Comparison of ENCODE assay signal across 8 cellular contexts in the genomic region with DNA sequence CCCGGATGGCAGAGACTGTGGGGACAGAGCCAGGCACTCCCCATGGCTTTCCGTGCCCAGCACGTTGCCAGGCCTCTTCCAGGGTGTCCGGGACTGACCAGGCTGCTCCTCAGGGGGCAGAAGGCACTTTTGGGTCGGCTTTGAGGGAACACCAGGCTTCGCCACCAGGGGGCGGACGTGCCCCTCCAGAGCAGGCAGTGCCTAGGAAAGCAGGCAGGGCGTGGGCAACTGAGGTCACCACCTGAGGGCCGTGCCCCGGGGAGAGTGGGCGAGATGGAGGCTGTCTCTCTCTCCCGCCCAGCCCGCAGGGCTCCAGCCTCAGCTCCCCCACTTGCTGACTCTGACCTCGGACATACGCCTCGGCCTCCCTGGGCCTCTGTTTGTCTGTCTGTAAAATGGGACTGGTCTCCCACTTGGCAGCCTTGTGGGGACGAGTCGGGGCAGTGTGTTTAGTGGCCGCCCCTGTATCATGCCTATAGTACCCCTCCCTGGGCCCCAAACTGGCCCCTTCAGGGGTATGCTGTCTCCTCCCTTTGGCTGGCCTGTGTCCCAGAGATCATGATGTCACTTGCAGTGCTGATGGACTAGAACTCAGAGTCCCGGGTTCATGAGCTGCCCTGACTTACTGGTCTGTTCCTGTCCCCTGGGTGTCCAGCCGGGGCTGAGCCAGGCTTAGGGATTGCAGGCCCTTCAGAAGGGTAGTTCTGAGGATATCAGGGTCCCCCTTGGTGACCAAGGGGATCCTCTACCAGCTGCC. TPM values are rescaled to one million over a fixed set of nuclear protein-coding genes. Genes with fewer than 3 reads are reported as not detected.
DNase-seq lines count a peak whose midpoint lies in the region; ATAC-seq and TF ChIP-seq lines count a peak whose summit lies in the region.

No MANE protein-coding gene starts in this region.

- no peak overlapping the region for H3K27ac ChIP-seq in HEK293 (ENCODE audit: extremely low read depth, low read depth, low read length)
- no peak overlapping the region for H3K27ac ChIP-seq in foreskin keratinocyte
- H3K27ac ChIP-seq in parathyroid adenoma, result no peak overlapping the region
- peak overlapping the region in 1 of 2 donors; percentile 69 for H3K27ac ChIP-seq in tibial artery

- POLR2A ChIA-PET in HEK293 (lab: Yijun Ruan, JAX), result no interaction called here

- H3K9me3 ChIP-seq in HEK293 (ENCODE audit: control insufficient read depth, insufficient read depth, low read depth, low read length), result no peaks in the 10 kb centered on the region
- no peaks in the 10 kb centered on the region for H3K9me3 ChIP-seq in parathyroid adenoma (ENCODE audit: control insufficient read depth, low read length)
- H3K9me3 ChIP-seq in tibial artery, result no peaks in the 10 kb centered on the region

- H3K4me1 ChIP-seq in HEK293 (ENCODE audit: control insufficient read depth, insufficient read depth, low read length) (no peaks in the 10 kb centered on the region), foreskin keratinocyte (no peaks in the 10 kb centered on the region), parathyroid adenoma (peaks cover 3% of the 10 kb centered on the region), tibial artery (peaks cover 0 to 23% (median 13%) of the 10 kb centered on the region in 4 donors)

- TF ChIP-seq CTCF in HEK293 (tag by site-specific recombination; IDR thresholded peaks at IDR 0.05) (peak; percentile 92), foreskin keratinocyte (conservative IDR thresholded peaks at IDR 0.05) (peak; percentile 92), parathyroid adenoma (IDR thresholded peaks at IDR 0.05) (peak; percentile 80), tibial artery (IDR thresholded peaks at IDR 0.05) (peak; percentile 80 to 83)

- no peaks in the 10 kb centered on the region for H3K36me3 ChIP-seq in HEK293 (ENCODE audit: control insufficient read depth in 2 of 2, insufficient read depth in 1 of 2, low read length in 2 of 2)
- H3K36me3 ChIP-seq in parathyroid adenoma (ENCODE audit: control insufficient read depth, insufficient read depth, low read length), result no peaks in the 10 kb centered on the region
- H3K36me3 ChIP-seq in tibial artery, result no peaks in the 10 kb centered on the region

- CTCF ChIA-PET in HEK293 (lab: Yijun Ruan, JAX), result interaction anchor here (0.6 to 6.0 kb wide), 20 partner anchors 8 to 1237 kb away, joined by 3 to 70 read pairs (median 4); no protein-coding TSS in a partner anchor

- ATAC-seq in foreskin keratinocyte (peak; percentile 58), HG03521 (IDR thresholded peaks at IDR 0.05; ENCODE audit: unreplicated experiment) (no peak)

- DNase-seq in C1 segment of cervical spinal cord (lab: John Stamatoyannopoulos, UW), result peak in 8 of 14 donors; percentile 10 to 67 (median 24)
- peak; percentile 47 for DNase-seq in SHP77 treated with DMSO at 0.1 percent for 48 hours (lab: John Stamatoyannopoulos, UW)
- peak; percentile 74 for DNase-seq in activated effector memory CD4-positive, alpha-beta T cell treated with Interleukin-2 at 50 U/mL for 16 hours
- DNase-seq in foreskin keratinocyte, result no peak
- peak; percentile 69 to 74 for DNase-seq in tibial artery

- H3K4me2 ChIP-seq in parathyroid adenoma (ENCODE audit: low read length), result no peak overlapping the region

- intact Hi-C loops in tibial artery (cut with DNase I; ENCODE audit: low total_unique reads), result loop anchor here (5.0 kb wide), 1 partner anchor 40 kb away; no protein-coding TSS in a partner anchor

- H3K9ac ChIP-seq in parathyroid adenoma, result no peak overlapping the region

- no peak overlapping the region for H3K4me3 ChIP-seq in HEK293 (ENCODE audit: low read depth, low read length)
- no peak overlapping the region for H3K4me3 ChIP-seq in parathyroid adenoma (ENCODE audit: low read depth, low read length)
- no peak overlapping the region for H3K4me3 ChIP-seq in tibial artery

- H3K27me3 ChIP-seq in foreskin keratinocyte (peaks cover 4% of the 10 kb centered on the region), parathyroid adenoma (ENCODE audit: control insufficient read depth, insufficient read depth, low read length) (no peaks in the 10 kb centered on the region), tibial artery (peaks cover 0 to 27% of the 10 kb centered on the region in 2 donors)

- no peaks in the 10 kb centered on the region for H3K79me2 ChIP-seq in parathyroid adenoma

- H2AFZ ChIP-seq in parathyroid adenoma, result no peak overlapping the region

TF ChIP-seq in HEK293, 187 proteins besides CTCF, POLR2A, EP300 and RAD21 (continues in another document):
- TF ChIP-seq ZNF473 (tag by site-specific recombination; IDR thresholded peaks at IDR 0.05), result no peak
- TF ChIP-seq TRIM28 (IDR thresholded peaks at IDR 0.05; ENCODE audit: borderline replicate concordance, low read length), result no peak
- 0 out of 2 replicates have a peak, but pooled peaks have one; percentile 61 for TF ChIP-seq GLI4 (tag by site-specific recombination; IDR thresholded peaks at IDR 0.05)
- 0 out of 2 replicates have a peak, but pooled peaks have one; percentile 48 for TF ChIP-seq ZNF24 (tag by site-specific recombination; IDR thresholded peaks at IDR 0.05)
- no peak for TF ChIP-seq ZNF239 (tag by site-specific recombination; IDR thresholded peaks at IDR 0.05)
- no peak for TF ChIP-seq SCRT2 (tag by site-specific recombination; IDR thresholded peaks at IDR 0.05)
- TF ChIP-seq SP7 (tag by site-specific recombination; IDR thresholded peaks at IDR 0.05), result peak; percentile 67
- TF ChIP-seq KLF7 (tag by site-specific recombination; IDR thresholded peaks at IDR 0.05; ENCODE audit: borderline replicate concordance), result peak; percentile 65; the same call in 1 of the 2 replicates
- TF ChIP-seq, protein P1, sequence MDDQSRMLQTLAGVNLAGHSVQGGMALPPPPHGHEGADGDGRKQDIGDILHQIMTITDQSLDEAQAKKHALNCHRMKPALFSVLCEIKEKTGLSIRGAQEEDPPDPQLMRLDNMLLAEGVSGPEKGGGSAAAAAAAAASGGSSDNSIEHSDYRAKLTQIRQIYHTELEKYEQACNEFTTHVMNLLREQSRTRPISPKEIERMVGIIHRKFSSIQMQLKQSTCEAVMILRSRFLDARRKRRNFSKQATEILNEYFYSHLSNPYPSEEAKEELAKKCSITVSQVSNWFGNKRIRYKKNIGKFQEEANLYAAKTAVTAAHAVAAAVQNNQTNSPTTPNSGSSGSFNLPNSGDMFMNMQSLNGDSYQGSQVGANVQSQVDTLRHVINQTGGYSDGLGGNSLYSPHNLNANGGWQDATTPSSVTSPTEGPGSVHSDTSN (CRISPR knock-in tag; IDR thresholded peaks at IDR 0.05), result peak; percentile 84; the same call in 1 of the 2 replicates
- TF ChIP-seq, protein P2, sequence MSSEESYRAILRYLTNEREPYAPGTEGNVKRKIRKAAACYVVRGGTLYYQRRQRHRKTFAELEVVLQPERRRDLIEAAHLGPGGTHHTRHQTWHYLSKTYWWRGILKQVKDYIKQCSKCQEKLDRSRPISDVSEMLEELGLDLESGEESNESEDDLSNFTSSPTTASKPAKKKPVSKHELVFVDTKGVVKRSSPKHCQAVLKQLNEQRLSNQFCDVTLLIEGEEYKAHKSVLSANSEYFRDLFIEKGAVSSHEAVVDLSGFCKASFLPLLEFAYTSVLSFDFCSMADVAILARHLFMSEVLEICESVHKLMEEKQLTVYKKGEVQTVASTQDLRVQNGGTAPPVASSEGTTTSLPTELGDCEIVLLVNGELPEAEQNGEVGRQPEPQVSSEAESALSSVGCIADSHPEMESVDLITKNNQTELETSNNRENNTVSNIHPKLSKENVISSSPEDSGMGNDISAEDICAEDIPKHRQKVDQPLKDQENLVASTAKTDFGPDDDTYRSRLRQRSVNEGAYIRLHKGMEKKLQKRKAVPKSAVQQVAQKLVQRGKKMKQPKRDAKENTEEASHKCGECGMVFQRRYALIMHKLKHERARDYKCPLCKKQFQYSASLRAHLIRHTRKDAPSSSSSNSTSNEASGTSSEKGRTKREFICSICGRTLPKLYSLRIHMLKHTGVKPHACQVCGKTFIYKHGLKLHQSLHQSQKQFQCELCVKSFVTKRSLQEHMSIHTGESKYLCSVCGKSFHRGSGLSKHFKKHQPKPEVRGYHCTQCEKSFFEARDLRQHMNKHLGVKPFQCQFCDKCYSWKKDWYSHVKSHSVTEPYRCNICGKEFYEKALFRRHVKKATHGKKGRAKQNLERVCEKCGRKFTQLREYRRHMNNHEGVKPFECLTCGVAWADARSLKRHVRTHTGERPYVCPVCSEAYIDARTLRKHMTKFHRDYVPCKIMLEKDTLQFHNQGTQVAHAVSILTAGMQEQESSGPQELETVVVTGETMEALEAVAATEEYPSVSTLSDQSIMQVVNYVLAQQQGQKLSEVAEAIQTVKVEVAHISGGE (tag by site-specific recombination; conservative IDR thresholded peaks at IDR 0.05; ENCODE audit: low read depth), result no peak
- 0 out of 2 replicates have a peak, but pooled peaks have one; percentile 31 for TF ChIP-seq ZNF629 (tag by site-specific recombination; IDR thresholded peaks at IDR 0.05)
- no peak for TF ChIP-seq ZNF394 (tag by site-specific recombination; IDR thresholded peaks at IDR 0.05; ENCODE audit: borderline replicate concordance)
- no peak for TF ChIP-seq ZNF777 (tag by site-specific recombination; IDR thresholded peaks at IDR 0.05; ENCODE audit: borderline replicate concordance)
- TF ChIP-seq ZNF341 (tag by site-specific recombination; IDR thresholded peaks at IDR 0.05; ENCODE audit: low read depth), result no peak
- TF ChIP-seq KLF9 (tag by site-specific recombination; IDR thresholded peaks at IDR 0.05; ENCODE audit: low read depth), result 0 out of 2 replicates have a peak, but pooled peaks have one; percentile 21
- TF ChIP-seq ZNF121 (tag by site-specific recombination; IDR thresholded peaks at IDR 0.05), result 0 out of 2 replicates have a peak, but pooled peaks have one; percentile 19
- TF ChIP-seq ZNF560 (tag by site-specific recombination; IDR thresholded peaks at IDR 0.05; ENCODE audit: borderline replicate concordance), result no peak
- TF ChIP-seq ZNF174 (tag by site-specific recombination; IDR thresholded peaks at IDR 0.05), result no peak
- no peak for TF ChIP-seq FEZF1 (tag by site-specific recombination; IDR thresholded peaks at IDR 0.05)
- TF ChIP-seq, protein P3, sequence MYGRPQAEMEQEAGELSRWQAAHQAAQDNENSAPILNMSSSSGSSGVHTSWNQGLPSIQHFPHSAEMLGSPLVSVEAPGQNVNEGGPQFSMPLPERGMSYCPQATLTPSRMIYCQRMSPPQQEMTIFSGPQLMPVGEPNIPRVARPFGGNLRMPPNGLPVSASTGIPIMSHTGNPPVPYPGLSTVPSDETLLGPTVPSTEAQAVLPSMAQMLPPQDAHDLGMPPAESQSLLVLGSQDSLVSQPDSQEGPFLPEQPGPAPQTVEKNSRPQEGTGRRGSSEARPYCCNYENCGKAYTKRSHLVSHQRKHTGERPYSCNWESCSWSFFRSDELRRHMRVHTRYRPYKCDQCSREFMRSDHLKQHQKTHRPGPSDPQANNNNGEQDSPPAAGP (tag by site-specific recombination; IDR thresholded peaks at IDR 0.05), result peak; percentile 78

RNA-seq across cellular contexts. Expression of a gene that starts 4.4 kb away (rescaled TPM):
- 12.2 and 13.8 TPM in 2 replicates for total RNA-seq in foreskin keratinocyte
- polyA plus RNA-seq in foreskin keratinocyte, result 18.4 and 18.5 TPM in 2 replicates

RNA-seq across cellular contexts. Expression of a gene that starts 54.8 kb away (rescaled TPM):
- total RNA-seq in foreskin keratinocyte, result 15.8 and 16.5 TPM in 2 replicates
- 14.8 and 16.2 TPM in 2 replicates for polyA plus RNA-seq in foreskin keratinocyte

Comparison
In these comparisons a context has a peak if more than half of its experiments do, and no peak if none do; other contexts are left out.
1. DNase-seq: peak in C1 segment of cervical spinal cord (8 of 14), SHP77 treated with DMSO at 0.1 percent for 48 hours (single experiment), activated effector memory CD4-positive, alpha-beta T cell treated with Interleukin-2 at 50 U/mL for 16 hours (single experiment) and tibial artery (2 of 2); none in foreskin keratinocyte (0 of 2).
2. Peak in every context shown above with its lines, with median percentiles within 50 percentile points of each other: CTCF ChIP-seq.